In the genomic region with DNA sequence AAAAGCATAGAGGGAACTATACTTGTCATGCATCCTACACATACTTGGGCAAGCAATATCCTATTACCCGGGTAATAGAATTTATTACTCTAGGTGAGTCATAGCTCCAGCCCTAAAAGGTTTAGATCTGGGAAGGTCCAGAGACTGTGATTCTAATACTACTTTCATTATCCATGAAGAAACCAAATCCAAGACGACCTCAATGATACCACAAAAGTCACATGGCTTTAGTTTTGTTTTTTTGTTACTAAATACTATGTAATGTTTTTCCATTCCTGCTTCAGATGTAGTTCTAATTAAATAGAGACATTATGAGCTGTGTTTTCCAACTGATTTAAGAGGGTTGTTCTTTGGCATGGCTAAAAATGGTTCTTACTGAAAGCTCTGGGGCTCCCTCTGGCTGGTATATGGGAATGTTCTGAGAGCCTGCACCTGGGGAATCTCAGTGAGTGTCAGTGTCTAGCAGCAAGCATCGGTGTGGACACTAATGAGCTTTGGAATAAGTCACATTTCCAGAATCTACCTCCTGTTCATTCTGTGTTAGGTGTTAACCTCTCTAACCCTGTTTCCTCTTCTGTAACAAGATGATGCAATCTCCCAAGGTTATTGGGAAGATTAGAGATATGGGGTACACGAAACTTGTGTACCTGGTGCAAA, we compare ENCODE assay signal across 1 cellular context.
TF ChIP-seq lines count a peak whose summit lies in the region.

No MANE protein-coding gene starts in this region.

TF ChIP-seq in HepG2, 621 proteins besides CTCF, POLR2A, EP300 and RAD21 (continued from another document and continues in another):
- no peak for TF ChIP-seq CAMTA2 (CRISPR knock-in tag; IDR thresholded peaks at IDR 0.05; ENCODE audit: borderline replicate concordance)
- TF ChIP-seq, protein P1, sequence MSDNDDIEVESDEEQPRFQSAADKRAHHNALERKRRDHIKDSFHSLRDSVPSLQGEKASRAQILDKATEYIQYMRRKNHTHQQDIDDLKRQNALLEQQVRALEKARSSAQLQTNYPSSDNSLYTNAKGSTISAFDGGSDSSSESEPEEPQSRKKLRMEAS (IDR thresholded peaks at IDR 0.05): no peak
- TF ChIP-seq ZSCAN20 (CRISPR knock-in tag; IDR thresholded peaks at IDR 0.05; ENCODE audit: borderline replicate concordance): no peak
- TF ChIP-seq, protein P2, sequence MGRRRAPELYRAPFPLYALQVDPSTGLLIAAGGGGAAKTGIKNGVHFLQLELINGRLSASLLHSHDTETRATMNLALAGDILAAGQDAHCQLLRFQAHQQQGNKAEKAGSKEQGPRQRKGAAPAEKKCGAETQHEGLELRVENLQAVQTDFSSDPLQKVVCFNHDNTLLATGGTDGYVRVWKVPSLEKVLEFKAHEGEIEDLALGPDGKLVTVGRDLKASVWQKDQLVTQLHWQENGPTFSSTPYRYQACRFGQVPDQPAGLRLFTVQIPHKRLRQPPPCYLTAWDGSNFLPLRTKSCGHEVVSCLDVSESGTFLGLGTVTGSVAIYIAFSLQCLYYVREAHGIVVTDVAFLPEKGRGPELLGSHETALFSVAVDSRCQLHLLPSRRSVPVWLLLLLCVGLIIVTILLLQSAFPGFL (CRISPR knock-in tag; IDR thresholded peaks at IDR 0.05): no peak
- TF ChIP-seq, protein P3, sequence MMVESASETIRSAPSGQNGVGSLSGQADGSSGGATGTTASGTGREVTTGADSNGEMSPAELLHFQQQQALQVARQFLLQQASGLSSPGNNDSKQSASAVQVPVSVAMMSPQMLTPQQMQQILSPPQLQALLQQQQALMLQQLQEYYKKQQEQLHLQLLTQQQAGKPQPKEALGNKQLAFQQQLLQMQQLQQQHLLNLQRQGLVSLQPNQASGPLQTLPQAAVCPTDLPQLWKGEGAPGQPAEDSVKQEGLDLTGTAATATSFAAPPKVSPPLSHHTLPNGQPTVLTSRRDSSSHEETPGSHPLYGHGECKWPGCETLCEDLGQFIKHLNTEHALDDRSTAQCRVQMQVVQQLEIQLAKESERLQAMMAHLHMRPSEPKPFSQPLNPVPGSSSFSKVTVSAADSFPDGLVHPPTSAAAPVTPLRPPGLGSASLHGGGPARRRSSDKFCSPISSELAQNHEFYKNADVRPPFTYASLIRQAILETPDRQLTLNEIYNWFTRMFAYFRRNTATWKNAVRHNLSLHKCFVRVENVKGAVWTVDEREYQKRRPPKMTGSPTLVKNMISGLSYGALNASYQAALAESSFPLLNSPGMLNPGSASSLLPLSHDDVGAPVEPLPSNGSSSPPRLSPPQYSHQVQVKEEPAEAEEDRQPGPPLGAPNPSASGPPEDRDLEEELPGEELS (CRISPR knock-in tag; IDR thresholded peaks at IDR 0.05): no peak; the same call in 1 of the 2 replicates
- no peak for TF ChIP-seq MYC (CRISPR knock-in tag; IDR thresholded peaks at IDR 0.05; ENCODE audit: borderline replicate concordance)
- TF ChIP-seq ZNF672 (CRISPR knock-in tag; IDR thresholded peaks at IDR 0.05): no peak
- TF ChIP-seq ZNF34 (CRISPR knock-in tag; IDR thresholded peaks at IDR 0.05; ENCODE audit: borderline replicate concordance): no peak
- TF ChIP-seq SAFB2 (CRISPR knock-in tag; IDR thresholded peaks at IDR 0.05; ENCODE audit: borderline replicate concordance, low read depth): no peak
- no peak for TF ChIP-seq ZNF44 (CRISPR knock-in tag; IDR thresholded peaks at IDR 0.05)
- TF ChIP-seq, protein P4, sequence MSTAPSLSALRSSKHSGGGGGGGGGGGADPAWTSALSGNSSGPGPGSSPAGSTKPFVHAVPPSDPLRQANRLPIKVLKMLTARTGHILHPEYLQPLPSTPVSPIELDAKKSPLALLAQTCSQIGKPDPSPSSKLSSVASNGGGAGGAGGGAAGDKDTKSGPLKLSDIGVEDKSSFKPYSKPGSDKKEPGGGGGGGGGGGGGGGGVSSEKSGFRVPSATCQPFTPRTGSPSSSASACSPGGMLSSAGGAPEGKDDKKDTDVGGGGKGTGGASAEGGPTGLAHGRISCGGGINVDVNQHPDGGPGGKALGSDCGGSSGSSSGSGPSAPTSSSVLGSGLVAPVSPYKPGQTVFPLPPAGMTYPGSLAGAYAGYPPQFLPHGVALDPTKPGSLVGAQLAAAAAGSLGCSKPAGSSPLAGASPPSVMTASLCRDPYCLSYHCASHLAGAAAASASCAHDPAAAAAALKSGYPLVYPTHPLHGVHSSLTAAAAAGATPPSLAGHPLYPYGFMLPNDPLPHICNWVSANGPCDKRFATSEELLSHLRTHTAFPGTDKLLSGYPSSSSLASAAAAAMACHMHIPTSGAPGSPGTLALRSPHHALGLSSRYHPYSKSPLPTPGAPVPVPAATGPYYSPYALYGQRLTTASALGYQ (CRISPR knock-in tag; IDR thresholded peaks at IDR 0.05): no peak
- TF ChIP-seq GABPB1 (CRISPR knock-in tag; IDR thresholded peaks at IDR 0.05): no peak
- TF ChIP-seq KMT2A (CRISPR knock-in tag; IDR thresholded peaks at IDR 0.05): no peak
- TF ChIP-seq CHD4 (IDR thresholded peaks at IDR 0.05; ENCODE audit: borderline replicate concordance, low read length): no peak
- TF ChIP-seq, protein P5, sequence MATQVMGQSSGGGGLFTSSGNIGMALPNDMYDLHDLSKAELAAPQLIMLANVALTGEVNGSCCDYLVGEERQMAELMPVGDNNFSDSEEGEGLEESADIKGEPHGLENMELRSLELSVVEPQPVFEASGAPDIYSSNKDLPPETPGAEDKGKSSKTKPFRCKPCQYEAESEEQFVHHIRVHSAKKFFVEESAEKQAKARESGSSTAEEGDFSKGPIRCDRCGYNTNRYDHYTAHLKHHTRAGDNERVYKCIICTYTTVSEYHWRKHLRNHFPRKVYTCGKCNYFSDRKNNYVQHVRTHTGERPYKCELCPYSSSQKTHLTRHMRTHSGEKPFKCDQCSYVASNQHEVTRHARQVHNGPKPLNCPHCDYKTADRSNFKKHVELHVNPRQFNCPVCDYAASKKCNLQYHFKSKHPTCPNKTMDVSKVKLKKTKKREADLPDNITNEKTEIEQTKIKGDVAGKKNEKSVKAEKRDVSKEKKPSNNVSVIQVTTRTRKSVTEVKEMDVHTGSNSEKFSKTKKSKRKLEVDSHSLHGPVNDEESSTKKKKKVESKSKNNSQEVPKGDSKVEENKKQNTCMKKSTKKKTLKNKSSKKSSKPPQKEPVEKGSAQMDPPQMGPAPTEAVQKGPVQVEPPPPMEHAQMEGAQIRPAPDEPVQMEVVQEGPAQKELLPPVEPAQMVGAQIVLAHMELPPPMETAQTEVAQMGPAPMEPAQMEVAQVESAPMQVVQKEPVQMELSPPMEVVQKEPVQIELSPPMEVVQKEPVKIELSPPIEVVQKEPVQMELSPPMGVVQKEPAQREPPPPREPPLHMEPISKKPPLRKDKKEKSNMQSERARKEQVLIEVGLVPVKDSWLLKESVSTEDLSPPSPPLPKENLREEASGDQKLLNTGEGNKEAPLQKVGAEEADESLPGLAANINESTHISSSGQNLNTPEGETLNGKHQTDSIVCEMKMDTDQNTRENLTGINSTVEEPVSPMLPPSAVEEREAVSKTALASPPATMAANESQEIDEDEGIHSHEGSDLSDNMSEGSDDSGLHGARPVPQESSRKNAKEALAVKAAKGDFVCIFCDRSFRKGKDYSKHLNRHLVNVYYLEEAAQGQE (IDR thresholded peaks at IDR 0.05; ENCODE audit: borderline replicate concordance in 1 of 2, low read depth in 1 of 2, low read length in 2 of 2): no peak
- TF ChIP-seq, protein P6, sequence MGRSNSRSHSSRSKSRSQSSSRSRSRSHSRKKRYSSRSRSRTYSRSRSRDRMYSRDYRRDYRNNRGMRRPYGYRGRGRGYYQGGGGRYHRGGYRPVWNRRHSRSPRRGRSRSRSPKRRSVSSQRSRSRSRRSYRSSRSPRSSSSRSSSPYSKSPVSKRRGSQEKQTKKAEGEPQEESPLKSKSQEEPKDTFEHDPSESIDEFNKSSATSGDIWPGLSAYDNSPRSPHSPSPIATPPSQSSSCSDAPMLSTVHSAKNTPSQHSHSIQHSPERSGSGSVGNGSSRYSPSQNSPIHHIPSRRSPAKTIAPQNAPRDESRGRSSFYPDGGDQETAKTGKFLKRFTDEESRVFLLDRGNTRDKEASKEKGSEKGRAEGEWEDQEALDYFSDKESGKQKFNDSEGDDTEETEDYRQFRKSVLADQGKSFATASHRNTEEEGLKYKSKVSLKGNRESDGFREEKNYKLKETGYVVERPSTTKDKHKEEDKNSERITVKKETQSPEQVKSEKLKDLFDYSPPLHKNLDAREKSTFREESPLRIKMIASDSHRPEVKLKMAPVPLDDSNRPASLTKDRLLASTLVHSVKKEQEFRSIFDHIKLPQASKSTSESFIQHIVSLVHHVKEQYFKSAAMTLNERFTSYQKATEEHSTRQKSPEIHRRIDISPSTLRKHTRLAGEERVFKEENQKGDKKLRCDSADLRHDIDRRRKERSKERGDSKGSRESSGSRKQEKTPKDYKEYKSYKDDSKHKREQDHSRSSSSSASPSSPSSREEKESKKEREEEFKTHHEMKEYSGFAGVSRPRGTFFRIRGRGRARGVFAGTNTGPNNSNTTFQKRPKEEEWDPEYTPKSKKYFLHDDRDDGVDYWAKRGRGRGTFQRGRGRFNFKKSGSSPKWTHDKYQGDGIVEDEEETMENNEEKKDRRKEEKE (IDR thresholded peaks at IDR 0.05): no peak
- no peak for TF ChIP-seq IKZF1 (IDR thresholded peaks at IDR 0.05)
- no peak for TF ChIP-seq U2AF1 (optimal IDR thresholded peaks at IDR 0.05; ENCODE audit: low read depth, low read length)
- TF ChIP-seq NFATC3 (CRISPR knock-in tag; IDR thresholded peaks at IDR 0.05): no peak
- no peak for TF ChIP-seq NFE2L2 (IDR thresholded peaks at IDR 0.05; ENCODE audit: low read length)
- TF ChIP-seq, protein P7, sequence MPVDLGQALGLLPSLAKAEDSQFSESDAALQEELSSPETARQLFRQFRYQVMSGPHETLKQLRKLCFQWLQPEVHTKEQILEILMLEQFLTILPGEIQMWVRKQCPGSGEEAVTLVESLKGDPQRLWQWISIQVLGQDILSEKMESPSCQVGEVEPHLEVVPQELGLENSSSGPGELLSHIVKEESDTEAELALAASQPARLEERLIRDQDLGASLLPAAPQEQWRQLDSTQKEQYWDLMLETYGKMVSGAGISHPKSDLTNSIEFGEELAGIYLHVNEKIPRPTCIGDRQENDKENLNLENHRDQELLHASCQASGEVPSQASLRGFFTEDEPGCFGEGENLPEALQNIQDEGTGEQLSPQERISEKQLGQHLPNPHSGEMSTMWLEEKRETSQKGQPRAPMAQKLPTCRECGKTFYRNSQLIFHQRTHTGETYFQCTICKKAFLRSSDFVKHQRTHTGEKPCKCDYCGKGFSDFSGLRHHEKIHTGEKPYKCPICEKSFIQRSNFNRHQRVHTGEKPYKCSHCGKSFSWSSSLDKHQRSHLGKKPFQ (CRISPR knock-in tag; IDR thresholded peaks at IDR 0.05; ENCODE audit: insufficient replicate concordance): no peak
- TF ChIP-seq, protein P8, sequence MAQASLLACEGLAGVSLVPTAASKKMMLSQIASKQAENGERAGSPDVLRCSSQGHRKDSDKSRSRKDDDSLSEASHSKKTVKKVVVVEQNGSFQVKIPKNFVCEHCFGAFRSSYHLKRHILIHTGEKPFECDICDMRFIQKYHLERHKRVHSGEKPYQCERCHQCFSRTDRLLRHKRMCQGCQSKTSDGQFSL (CRISPR knock-in tag; IDR thresholded peaks at IDR 0.05): no peak
- TF ChIP-seq KDM3A (CRISPR knock-in tag; IDR thresholded peaks at IDR 0.05; ENCODE audit: low read depth): peak; percentile 18; the same call in 1 of the 2 replicates
- no peak for TF ChIP-seq IRF2 (CRISPR knock-in tag; IDR thresholded peaks at IDR 0.05)
- TF ChIP-seq ZNF775 (CRISPR knock-in tag; IDR thresholded peaks at IDR 0.05; ENCODE audit: borderline replicate concordance): no peak
- TF ChIP-seq, protein P9, sequence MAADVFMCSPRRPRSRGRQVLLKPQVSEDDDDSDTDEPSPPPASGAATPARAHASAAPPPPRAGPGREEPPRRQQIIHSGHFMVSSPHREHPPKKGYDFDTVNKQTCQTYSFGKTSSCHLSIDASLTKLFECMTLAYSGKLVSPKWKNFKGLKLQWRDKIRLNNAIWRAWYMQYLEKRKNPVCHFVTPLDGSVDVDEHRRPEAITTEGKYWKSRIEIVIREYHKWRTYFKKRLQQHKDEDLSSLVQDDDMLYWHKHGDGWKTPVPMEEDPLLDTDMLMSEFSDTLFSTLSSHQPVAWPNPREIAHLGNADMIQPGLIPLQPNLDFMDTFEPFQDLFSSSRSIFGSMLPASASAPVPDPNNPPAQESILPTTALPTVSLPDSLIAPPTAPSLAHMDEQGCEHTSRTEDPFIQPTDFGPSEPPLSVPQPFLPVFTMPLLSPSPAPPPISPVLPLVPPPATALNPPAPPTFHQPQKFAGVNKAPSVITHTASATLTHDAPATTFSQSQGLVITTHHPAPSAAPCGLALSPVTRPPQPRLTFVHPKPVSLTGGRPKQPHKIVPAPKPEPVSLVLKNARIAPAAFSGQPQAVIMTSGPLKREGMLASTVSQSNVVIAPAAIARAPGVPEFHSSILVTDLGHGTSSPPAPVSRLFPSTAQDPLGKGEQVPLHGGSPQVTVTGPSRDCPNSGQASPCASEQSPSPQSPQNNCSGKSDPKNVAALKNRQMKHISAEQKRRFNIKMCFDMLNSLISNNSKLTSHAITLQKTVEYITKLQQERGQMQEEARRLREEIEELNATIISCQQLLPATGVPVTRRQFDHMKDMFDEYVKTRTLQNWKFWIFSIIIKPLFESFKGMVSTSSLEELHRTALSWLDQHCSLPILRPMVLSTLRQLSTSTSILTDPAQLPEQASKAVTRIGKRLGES (CRISPR knock-in tag; IDR thresholded peaks at IDR 0.05; ENCODE audit: borderline replicate concordance): no peak
- no peak for TF ChIP-seq SATB2 (CRISPR knock-in tag; IDR thresholded peaks at IDR 0.05)
- TF ChIP-seq, protein P10, sequence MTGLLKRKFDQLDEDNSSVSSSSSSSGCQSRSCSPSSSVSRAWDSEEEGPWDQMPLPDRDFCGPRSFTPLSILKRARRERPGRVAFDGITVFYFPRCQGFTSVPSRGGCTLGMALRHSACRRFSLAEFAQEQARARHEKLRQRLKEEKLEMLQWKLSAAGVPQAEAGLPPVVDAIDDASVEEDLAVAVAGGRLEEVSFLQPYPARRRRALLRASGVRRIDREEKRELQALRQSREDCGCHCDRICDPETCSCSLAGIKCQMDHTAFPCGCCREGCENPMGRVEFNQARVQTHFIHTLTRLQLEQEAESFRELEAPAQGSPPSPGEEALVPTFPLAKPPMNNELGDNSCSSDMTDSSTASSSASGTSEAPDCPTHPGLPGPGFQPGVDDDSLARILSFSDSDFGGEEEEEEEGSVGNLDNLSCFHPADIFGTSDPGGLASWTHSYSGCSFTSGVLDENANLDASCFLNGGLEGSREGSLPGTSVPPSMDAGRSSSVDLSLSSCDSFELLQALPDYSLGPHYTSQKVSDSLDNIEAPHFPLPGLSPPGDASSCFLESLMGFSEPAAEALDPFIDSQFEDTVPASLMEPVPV (CRISPR knock-in tag; IDR thresholded peaks at IDR 0.05): no peak
- peak; percentile 98 for TF ChIP-seq SMC3 (IDR thresholded peaks at IDR 0.05; ENCODE audit: low read length)
- no peak for TF ChIP-seq ZNF7 (CRISPR knock-in tag; IDR thresholded peaks at IDR 0.05)
- TF ChIP-seq SMAD9 (CRISPR knock-in tag; IDR thresholded peaks at IDR 0.05): no peak
- TF ChIP-seq ZNF101 (CRISPR knock-in tag; IDR thresholded peaks at IDR 0.05; ENCODE audit: borderline replicate concordance, low read depth): no peak
- TF ChIP-seq ZNF552 (CRISPR knock-in tag; IDR thresholded peaks at IDR 0.05; ENCODE audit: borderline replicate concordance): no peak
- no peak for TF ChIP-seq SMYD3 (CRISPR knock-in tag; IDR thresholded peaks at IDR 0.05)
- TF ChIP-seq CREM (IDR thresholded peaks at IDR 0.05): no peak; the same call in 1 of the 2 replicates
- TF ChIP-seq CREM (CRISPR knock-in tag; IDR thresholded peaks at IDR 0.05): no peak
- no peak for TF ChIP-seq NFKBIZ (CRISPR knock-in tag; IDR thresholded peaks at IDR 0.05)
- TF ChIP-seq TBP (CRISPR knock-in tag; IDR thresholded peaks at IDR 0.05): no peak
- TF ChIP-seq ARID2 (CRISPR knock-in tag; IDR thresholded peaks at IDR 0.05; ENCODE audit: borderline replicate concordance): no peak
- TF ChIP-seq CENPT (CRISPR knock-in tag; IDR thresholded peaks at IDR 0.05; ENCODE audit: low read depth): no peak
- TF ChIP-seq SNAPC2 (CRISPR knock-in tag; IDR thresholded peaks at IDR 0.05): no peak
- TF ChIP-seq AKAP8 (CRISPR knock-in tag; IDR thresholded peaks at IDR 0.05): no peak
- TF ChIP-seq YEATS2 (CRISPR knock-in tag; IDR thresholded peaks at IDR 0.05; ENCODE audit: borderline replicate concordance): no peak
- TF ChIP-seq ZNF768 (CRISPR knock-in tag; IDR thresholded peaks at IDR 0.05): no peak
- TF ChIP-seq RBAK (CRISPR knock-in tag; IDR thresholded peaks at IDR 0.05): no peak
